32 cellular contexts compared by ENCODE assay signal in genomic region chr4:167550021-167550420, GRCh38.
"Had no signal": no experiment of that assay in that cellular context is flagged by ENCODE, and none has a peak within 500 bp of the region (broad histone marks: within the 10 kb centered on the region; RNA-seq: fewer than 3 reads in every experiment).

No MANE protein-coding gene starts in this region.

- H3K27me3 ChIP-seq: ascending aorta, breast epithelium, cardiac muscle cell, colonic mucosa, esophagus muscularis mucosa, gastroesophageal sphincter, heart right ventricle had no signal

- H3K4me1 Mint-ChIP-seq: activated B cell treated with CpG ODN at 0.5 μM for 24 hours; activated CD4-positive, alpha-beta T cell treated with anti-CD3 and anti-CD28 coated beads for 36 hours; activated CD4-positive, alpha-beta T cell treated with anti-CD3 and anti-CD28 coated beads, Interleukin-2, amount 10 ng/mL, durations not matched to agents 24 days and 14 days; activated naive CD4-positive, alpha-beta T cell treated with anti-CD3 and anti-CD28 coated beads, Interleukin-2, amount 10 ng/mL, durations not matched to agents 7 days and 5 days; activated naive CD8-positive, alpha-beta T cell treated with anti-CD3 and anti-CD28 coated beads, Interleukin-2, amount 10 ng/mL, durations not matched to agents 7 days and 5 days; brain; T-helper 17 cell had no signal

- H3K9me3 Mint-ChIP-seq: activated CD4-positive, alpha-beta T cell treated with anti-CD3 and anti-CD28 coated beads, Interleukin-2, amount 10 ng/mL, durations not matched to agents 24 days and 14 days; brain had no signal

- H3K4me3 Mint-ChIP-seq: activated B cell treated with CpG ODN at 0.5 μM for 24 hours; activated CD4-positive, alpha-beta memory T cell treated with anti-CD3 and anti-CD28 coated beads for 36 hours; activated CD4-positive, alpha-beta T cell treated with anti-CD3 and anti-CD28 coated beads for 36 hours; activated CD4-positive, alpha-beta T cell treated with anti-CD3 and anti-CD28 coated beads, Interleukin-2, amount 10 ng/mL, durations not matched to agents 24 days and 14 days; activated naive CD4-positive, alpha-beta T cell treated with anti-CD3 and anti-CD28 coated beads, Interleukin-2, amount 10 ng/mL, durations not matched to agents 7 days and 5 days; activated naive CD8-positive, alpha-beta T cell treated with anti-CD3 and anti-CD28 coated beads, Interleukin-2, amount 10 ng/mL, durations not matched to agents 7 days and 5 days; activated T-cell treated with anti-CD3 and anti-CD28 coated beads, Interleukin-2, amount 50 U/mL, for 24 hours; activated T-cell treated with anti-CD3 and anti-CD28 coated beads, Interleukin-2, amount 50 U/mL, for 72 hours; brain; T-helper 17 cell; T-helper 2 cell treated with Interferon-gamma antibody and Interleukin-4, amounts not matched to agents 5 μg/mL and 100 μg/mL, for 36 hours had no signal

- H3K9me3 ChIP-seq: ascending aorta, breast epithelium, colonic mucosa, esophagus muscularis mucosa, gastroesophageal sphincter had no signal

- H3K36me3 ChIP-seq: ascending aorta, breast epithelium, cardiac muscle cell, colonic mucosa, esophagus muscularis mucosa, gastroesophageal sphincter, heart right ventricle, WERI-Rb-1 had no signal

- H3K4me3 ChIP-seq: ascending aorta, breast epithelium, cardiac muscle cell, colonic mucosa, esophagus muscularis mucosa, gastroesophageal sphincter, heart right ventricle had no signal

- DNase-seq: activated B cell treated with CpG ODN at 0.5 μM for 24 hours; activated CD4-positive, alpha-beta memory T cell treated with anti-CD3 and anti-CD28 coated beads for 36 hours; activated CD4-positive, alpha-beta T cell treated with anti-CD3 and anti-CD28 coated beads for 36 hours; activated CD4-positive, alpha-beta T cell treated with anti-CD3 and anti-CD28 coated beads, Interleukin-2, amount 10 ng/mL, durations not matched to agents 24 days and 14 days; activated CD4-positive, CD25-positive, alpha-beta regulatory T cell treated with anti-CD3 and anti-CD28 coated beads, Interleukin-2, amount 50 U/mL, for 72 hours; activated CD8-positive, alpha-beta memory T cell treated with anti-CD3 and anti-CD28 coated beads, Interleukin-2, amount 50 U/mL, for 48 hours; activated gamma-delta T cell; activated naive CD4-positive, alpha-beta T cell; activated naive CD4-positive, alpha-beta T cell treated with anti-CD3 and anti-CD28 coated beads, Interleukin-2, amount 10 ng/mL, durations not matched to agents 7 days and 5 days; activated naive CD8-positive, alpha-beta T cell treated with anti-CD3 and anti-CD28 coated beads, Interleukin-2, amount 10 ng/mL, durations not matched to agents 7 days and 5 days; activated T-cell treated with anti-CD3 and anti-CD28 coated beads for 4 hours; activated T-cell treated with anti-CD3 and anti-CD28 coated beads, Interleukin-2, amount 50 U/mL, for 24 hours; activated T-cell treated with anti-CD3 and anti-CD28 coated beads, Interleukin-2, amount 50 U/mL, for 72 hours; central memory CD4-positive, alpha-beta T cell; cerebellar nuclear complex; colonic mucosa; effector CD8-positive, alpha-beta T cell; erythroblast; foreskin melanocyte; heart right ventricle; T-helper 1 cell; T-helper 17 cell; T1000; WERI-Rb-1 had no signal

- H3K27ac ChIP-seq: ascending aorta, breast epithelium, cardiac muscle cell, colonic mucosa, esophagus muscularis mucosa, gastroesophageal sphincter, heart right ventricle, WERI-Rb-1 had no signal

- H3K4me1 ChIP-seq: ascending aorta, breast epithelium, colonic mucosa, esophagus muscularis mucosa, gastroesophageal sphincter, heart right ventricle had no signal

- H3K27ac Mint-ChIP-seq: activated B cell treated with CpG ODN at 0.5 μM for 24 hours; activated CD4-positive, alpha-beta memory T cell treated with anti-CD3 and anti-CD28 coated beads for 36 hours; activated CD4-positive, alpha-beta T cell treated with anti-CD3 and anti-CD28 coated beads for 36 hours; activated CD4-positive, alpha-beta T cell treated with anti-CD3 and anti-CD28 coated beads, Interleukin-2, amount 10 ng/mL, durations not matched to agents 24 days and 14 days; activated naive CD4-positive, alpha-beta T cell treated with anti-CD3 and anti-CD28 coated beads, Interleukin-2, amount 10 ng/mL, durations not matched to agents 7 days and 5 days; activated naive CD4-positive, alpha-beta T cell treated with anti-CD3 and anti-CD28 coated beads, Interleukin-2, amount 50 U/mL, for 72 hours; activated naive CD8-positive, alpha-beta T cell treated with anti-CD3 and anti-CD28 coated beads, Interleukin-2, amount 10 ng/mL, durations not matched to agents 7 days and 5 days; activated T-cell treated with anti-CD3 and anti-CD28 coated beads, Interleukin-2, amount 50 U/mL, for 24 hours; activated T-cell treated with anti-CD3 and anti-CD28 coated beads, Interleukin-2, amount 50 U/mL, for 72 hours; brain; T-helper 17 cell; T-helper 2 cell treated with Interferon-gamma antibody and Interleukin-4, amounts not matched to agents 5 μg/mL and 100 μg/mL, for 36 hours had no signal

- H3K27me3 Mint-ChIP-seq: activated B cell treated with CpG ODN at 0.5 μM for 24 hours; activated CD4-positive, alpha-beta memory T cell treated with anti-CD3 and anti-CD28 coated beads for 36 hours; activated CD4-positive, alpha-beta T cell treated with anti-CD3 and anti-CD28 coated beads for 36 hours; activated CD4-positive, alpha-beta T cell treated with anti-CD3 and anti-CD28 coated beads, Interleukin-2, amount 10 ng/mL, durations not matched to agents 24 days and 14 days; activated naive CD4-positive, alpha-beta T cell treated with anti-CD3 and anti-CD28 coated beads, Interleukin-2, amount 10 ng/mL, durations not matched to agents 7 days and 5 days; activated naive CD8-positive, alpha-beta T cell treated with anti-CD3 and anti-CD28 coated beads, Interleukin-2, amount 10 ng/mL, durations not matched to agents 7 days and 5 days; activated T-cell treated with anti-CD3 and anti-CD28 coated beads, Interleukin-2, amount 50 U/mL, for 24 hours; brain; T-helper 17 cell had no signal

- H3K36me3 Mint-ChIP-seq: activated CD4-positive, alpha-beta memory T cell treated with anti-CD3 and anti-CD28 coated beads for 36 hours; activated naive CD4-positive, alpha-beta T cell treated with anti-CD3 and anti-CD28 coated beads, Interleukin-2, amount 10 ng/mL, durations not matched to agents 7 days and 5 days; activated naive CD4-positive, alpha-beta T cell treated with anti-CD3 and anti-CD28 coated beads, Interleukin-2, amount 50 U/mL, for 72 hours; activated naive CD8-positive, alpha-beta T cell treated with anti-CD3 and anti-CD28 coated beads, Interleukin-2, amount 10 ng/mL, durations not matched to agents 7 days and 5 days; brain had no signal

- ATAC-seq: activated CD4-positive, alpha-beta T cell treated with anti-CD3 and anti-CD28 coated beads for 36 hours; activated naive CD4-positive, alpha-beta T cell treated with anti-CD3 and anti-CD28 coated beads, Interleukin-2, amount 50 U/mL, for 72 hours; activated T-cell treated with anti-CD3 and anti-CD28 coated beads, Interleukin-2, amount 50 U/mL, for 72 hours; gastroesophageal sphincter; heart right ventricle; T-helper 17 cell had no signal
